ENCODE assay signal across 8 cellular contexts in the genomic region with DNA sequence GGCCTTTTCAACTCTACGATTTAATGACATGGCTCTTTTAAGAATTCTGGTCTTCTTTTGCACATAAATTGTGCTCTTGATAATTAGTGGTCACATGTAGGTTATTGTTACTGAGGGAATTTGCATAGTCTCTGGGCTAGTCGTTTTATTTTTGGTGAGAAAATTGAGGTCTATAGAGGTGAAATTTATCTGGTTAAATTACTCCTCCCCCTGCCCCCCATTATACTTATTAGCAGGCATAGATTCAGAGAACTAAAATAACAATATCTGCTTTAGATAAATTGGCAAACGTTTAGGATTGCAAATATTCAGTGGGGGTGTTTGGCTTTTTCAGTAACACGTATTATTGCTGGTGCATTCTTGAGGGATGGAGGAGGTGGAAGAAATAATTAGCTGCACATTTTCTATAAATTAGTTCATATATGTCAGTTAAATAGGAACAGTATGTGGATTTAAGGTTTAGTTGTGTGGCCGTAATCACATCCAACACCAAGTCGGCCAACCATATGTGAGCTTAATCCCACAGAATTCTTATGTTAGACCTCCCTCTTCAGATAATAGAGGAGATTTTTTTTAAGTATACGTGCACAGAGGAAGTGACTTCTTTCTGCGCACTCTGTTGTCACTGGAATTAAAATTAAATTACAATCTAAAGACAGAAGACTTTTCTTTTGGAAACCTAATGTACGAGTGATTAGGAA. TPM values are rescaled to one million over a fixed set of nuclear protein-coding genes. Genes with fewer than 3 reads are reported as not detected.
A peak's percentile ranks its signal among the peaks of the same experiment; 100 is the strongest.
DNase-seq lines count a peak whose midpoint lies in the region; ATAC-seq and TF ChIP-seq lines count a peak whose summit lies in the region.

No MANE protein-coding gene starts in this region.

- peak; percentile 21 for DNase-seq in ELR (ENCODE audit: low read depth)
- peak; percentile 8 for DNase-seq in RPMI7951 (ENCODE audit: low read depth)
- no peak for DNase-seq in esophagus muscularis mucosa (ENCODE audit: extremely low spot score)
- DNase-seq in progenitor cell of endocrine pancreas (ENCODE audit: low spot score, unreplicated experiment), result no peak
- no peak for DNase-seq in NCI-H748 treated with DMSO at 0.1 percent for 48 hours (lab: John Stamatoyannopoulos, UW)
- DNase-seq in posterior vena cava (ENCODE audit: low spot score), result no peak
- DNase-seq in A172 (ENCODE audit: low spot score), result no peak

- no peaks in the 10 kb centered on the region for H3K27me3 Mint-ChIP-seq in progenitor cell of endocrine pancreas

- peaks cover 3% of the 10 kb centered on the region for H3K36me3 Mint-ChIP-seq in progenitor cell of endocrine pancreas (ENCODE audit: insufficient read depth)

- peaks cover 5 to 45% (median 39%) of the 10 kb centered on the region in 4 donors for H3K4me1 ChIP-seq in esophagus muscularis mucosa

- no peaks in the 10 kb centered on the region for H3K36me3 ChIP-seq in esophagus muscularis mucosa

- whole genome bisulfite sequencing in esophagus muscularis mucosa, result 43% methylated on average over 9 of the region's 9 CpGs

- H3K4me1 Mint-ChIP-seq in progenitor cell of endocrine pancreas (ENCODE audit: low read depth), result peaks cover 18% of the 10 kb centered on the region

- no peak for TF ChIP-seq EP300 in esophagus muscularis mucosa (IDR thresholded peaks at IDR 0.05)

- peak overlapping the region; percentile 90 to 96 (median 92) for H3K27ac ChIP-seq in esophagus muscularis mucosa (replicated peaks in 1 of 4)

- intact Hi-C loops in esophagus muscularis mucosa (cut with DNase I) (loop anchor here (5.0 kb wide), 1 partner anchor 41 kb away; no protein-coding TSS in a partner anchor), posterior vena cava (cut with DNase I) (loop anchor here in 1 of 2 donors (10.0 kb wide), 1 partner anchor 53 kb away; no protein-coding TSS in a partner anchor)

- TF ChIP-seq CTCF in esophagus muscularis mucosa (IDR thresholded peaks at IDR 0.05) (no peak), progenitor cell of endocrine pancreas (IDR thresholded peaks at IDR 0.05; ENCODE audit: unreplicated experiment) (no peak)

- H3K4me3 ChIP-seq in esophagus muscularis mucosa, result peak overlapping the region; percentile 71 to 92 (median 83)

- no peak for ATAC-seq in HG02610 (IDR thresholded peaks at IDR 0.05; ENCODE audit: unreplicated experiment)

- TF ChIP-seq POLR2A in esophagus muscularis mucosa (IDR thresholded peaks at IDR 0.05; ENCODE audit: low read depth), result no peak

- peak overlapping the region; percentile 84 for H3K27ac Mint-ChIP-seq in progenitor cell of endocrine pancreas

- H3K4me3 Mint-ChIP-seq in progenitor cell of endocrine pancreas (ENCODE audit: low read depth), result peak overlapping the region; percentile 91

- no peaks in the 10 kb centered on the region for H3K9me3 Mint-ChIP-seq in progenitor cell of endocrine pancreas (ENCODE audit: low read depth)

- no peaks in the 10 kb centered on the region for H3K27me3 ChIP-seq in esophagus muscularis mucosa

- no peaks in the 10 kb centered on the region for H3K9me3 ChIP-seq in esophagus muscularis mucosa

RNA-seq across cellular contexts. Expression of gene SEPTIN11, which starts 1.9 kb away (rescaled TPM):
- total RNA-seq in RPMI7951 (2014; rRNA removed; shearing (Covaris generic)), result 90.5 and 95.3 TPM in 2 replicates
- total RNA-seq in esophagus muscularis mucosa, result 100 to 1,000 TPM in 1 of 4 donors, 10 to 100 TPM in 3; 74.1 to 144 (median 86.9) TPM
- 80.4 and 84.1 TPM in 2 replicates for total RNA-seq in progenitor cell of endocrine pancreas
- 100 to 1,000 TPM; 140 to 154 TPM for total RNA-seq in posterior vena cava
- total RNA-seq in A172 (2014; rRNA removed; shearing (Covaris generic)), result 72.5 and 73.5 TPM in 2 replicates

RNA-seq across cellular contexts. Expression of gene SOWAHB, which starts 53.5 kb away (rescaled TPM):
- total RNA-seq in RPMI7951 (2014; rRNA removed; shearing (Covaris generic)), result not detected in 2 replicates
- total RNA-seq in esophagus muscularis mucosa (not detected), progenitor cell of endocrine pancreas (4.3 and 4.9 TPM in 2 replicates), posterior vena cava (under 1 TPM in 1 of 2 donors, not detected in 1; 0.19 TPM)
- not detected in 2 replicates for total RNA-seq in A172 (2014; rRNA removed; shearing (Covaris generic))

Comparison
In these comparisons a context has a peak if more than half of its experiments do, and no peak if none do; other contexts are left out.
1. DNase-seq: peak in ELR (single experiment) and RPMI7951 (single experiment); none in esophagus muscularis mucosa (single experiment), progenitor cell of endocrine pancreas (single experiment), NCI-H748 treated with DMSO at 0.1 percent for 48 hours (single experiment), posterior vena cava (single experiment) and A172 (single experiment).